8 cellular contexts compared by ENCODE assay signal in the genomic region with DNA sequence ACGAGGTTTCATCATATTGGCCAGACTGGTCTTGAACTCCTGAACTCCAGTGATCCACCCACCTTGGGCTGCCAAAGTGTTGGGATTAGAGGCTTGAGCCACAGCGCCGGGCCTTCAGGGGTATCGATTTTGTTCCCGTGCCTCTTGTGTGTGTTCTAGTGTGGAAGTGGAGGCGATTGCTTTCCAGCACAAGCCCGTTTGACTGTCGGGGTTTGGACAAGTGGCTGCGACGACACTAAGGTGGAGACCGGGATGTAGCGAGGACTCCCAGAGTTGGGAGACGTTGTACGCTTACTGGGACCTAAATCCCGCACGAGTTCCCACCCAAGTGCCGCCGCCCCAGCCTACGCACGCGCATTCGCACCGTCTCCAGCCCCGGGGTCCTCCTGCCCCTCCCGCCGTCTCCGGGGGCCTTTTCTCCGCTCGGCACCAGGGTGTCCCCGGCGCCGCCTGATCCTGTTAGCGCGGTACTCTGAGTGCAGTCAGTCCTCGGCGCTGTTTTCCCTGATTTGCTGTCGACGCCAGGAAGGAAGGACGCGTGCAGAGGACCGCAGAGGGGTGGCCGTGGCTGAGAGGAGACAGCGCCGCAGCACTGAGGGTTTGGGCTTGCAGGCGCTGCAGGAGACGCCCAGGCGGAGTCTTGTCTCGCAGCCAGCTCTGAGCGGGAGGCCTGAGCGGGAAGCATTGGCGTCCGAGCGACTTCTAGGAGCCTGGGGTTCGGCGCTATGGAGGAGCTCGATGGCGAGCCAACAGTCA. TPM values are rescaled to one million over a fixed set of nuclear protein-coding genes. Genes with fewer than 3 reads are reported as not detected.
DNase-seq lines count a peak whose midpoint lies in the region; FAIRE-seq lines count a peak whose summit lies in the region.

A gene with protein sequence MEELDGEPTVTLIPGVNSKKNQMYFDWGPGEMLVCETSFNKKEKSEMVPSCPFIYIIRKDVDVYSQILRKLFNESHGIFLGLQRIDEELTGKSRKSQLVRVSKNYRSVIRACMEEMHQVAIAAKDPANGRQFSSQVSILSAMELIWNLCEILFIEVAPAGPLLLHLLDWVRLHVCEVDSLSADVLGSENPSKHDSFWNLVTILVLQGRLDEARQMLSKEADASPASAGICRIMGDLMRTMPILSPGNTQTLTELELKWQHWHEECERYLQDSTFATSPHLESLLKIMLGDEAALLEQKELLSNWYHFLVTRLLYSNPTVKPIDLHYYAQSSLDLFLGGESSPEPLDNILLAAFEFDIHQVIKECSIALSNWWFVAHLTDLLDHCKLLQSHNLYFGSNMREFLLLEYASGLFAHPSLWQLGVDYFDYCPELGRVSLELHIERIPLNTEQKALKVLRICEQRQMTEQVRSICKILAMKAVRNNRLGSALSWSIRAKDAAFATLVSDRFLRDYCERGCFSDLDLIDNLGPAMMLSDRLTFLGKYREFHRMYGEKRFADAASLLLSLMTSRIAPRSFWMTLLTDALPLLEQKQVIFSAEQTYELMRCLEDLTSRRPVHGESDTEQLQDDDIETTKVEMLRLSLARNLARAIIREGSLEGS (plus strand): TSS at position 643 of the 756 bp plus-strand sequence. CDS start 83 bp downstream, at position 726.

- H3K36me3 ChIP-seq in HAP-1 (replicated peaks) (peaks cover 13% of the 10 kb centered on the region), neuronal stem cell (replicated peaks in 1 of 2; ENCODE audit: control insufficient read depth in 2 of 2, insufficient read depth in 2 of 2, low read length in 2 of 2) (peaks cover 5 to 24% of the 10 kb centered on the region in 2 donors), subcutaneous abdominal adipose tissue (ENCODE audit: control insufficient read depth in 5 of 5, insufficient read depth in 5 of 5, low read length in 5 of 5) (peaks cover 6 to 16% (median 11%) of the 10 kb centered on the region in 5 donors)

- H3K4me1 ChIP-seq in HAP-1 (peaks cover 4% of the 10 kb centered on the region), neuronal stem cell (ENCODE audit: control insufficient read depth in 2 of 2, insufficient read depth in 1 of 2, low read depth in 1 of 2, low read length in 2 of 2) (no peaks in the 10 kb centered on the region), subcutaneous abdominal adipose tissue (ENCODE audit: control insufficient read depth in 5 of 5, insufficient read depth in 5 of 5, low read length in 5 of 5) (peaks cover 0 to 33% (median 27%) of the 10 kb centered on the region in 5 donors)

- H3K9me3 ChIP-seq in HAP-1 (no peaks in the 10 kb centered on the region), neuronal stem cell (replicated peaks in 1 of 2; ENCODE audit: control insufficient read depth in 2 of 2, insufficient read depth in 1 of 2, low read depth in 1 of 2, low read length in 2 of 2) (no peaks in the 10 kb centered on the region), subcutaneous abdominal adipose tissue (ENCODE audit: control insufficient read depth in 5 of 5, low read length in 5 of 5) (no peaks in the 10 kb centered on the region)

- H2BK5ac ChIP-seq in neuronal stem cell (ENCODE audit: low read length), result peak within 1 kb of the TSS; percentile 94

- H3K79me1 ChIP-seq in neuronal stem cell (ENCODE audit: low read depth, low read length), result no peaks in the 10 kb centered on the region

- H2BK15ac ChIP-seq in neuronal stem cell (ENCODE audit: low read length), result peak within 1 kb of the TSS; percentile 75

- H3K23ac ChIP-seq in neuronal stem cell (ENCODE audit: low read depth, low read length, poor library complexity), result peak within 1 kb of the TSS; percentile 99

- DNase-seq in Daoy (ENCODE audit: low read depth), result peak; percentile 97
- peak; percentile 91 to 97 for DNase-seq in HAP-1 (ENCODE audit: low spot score in 2 of 2)
- peak; percentile 90 for DNase-seq in NAMALWA (ENCODE audit: low spot score)
- peak; percentile 98 for DNase-seq in SK-MEL-5 (ENCODE audit: low read depth, low spot score)
- DNase-seq in activated naive CD4-positive, alpha-beta T cell treated with Interleukin-2 at 50 U/mL for 16 hours, result peak; percentile 93
- DNase-seq in frontal cortex (ENCODE audit: low spot score in 2 of 2), result peak; percentile 86 to 94
- DNase-seq in neuronal stem cell (ENCODE audit: low spot score), result peak; percentile 93

- H2BK120ac ChIP-seq in neuronal stem cell (ENCODE audit: low read depth, low read length), result peak within 1 kb of the TSS; percentile 72

- H3K4ac ChIP-seq in neuronal stem cell (ENCODE audit: low read length), result no peak within 1 kb of the TSS

- no peak for FAIRE-seq in frontal cortex (lab: Jason Lieb, UNC)

- H3K27ac ChIP-seq in neuronal stem cell (replicated peaks; ENCODE audit: low read length), result peak within 1 kb of the TSS; percentile 100
- H3K27ac ChIP-seq in subcutaneous abdominal adipose tissue (ENCODE audit: low read depth, low read length), result peak within 1 kb of the TSS; percentile 87

- WGBS in neuronal stem cell (ENCODE audit: extremely low coverage in 2 of 2, insufficient read length in 2 of 2, insufficient replicate concordance in 1 of 2), 2 donors, result no CpG with 5 or more reads among the region's 57 CpGs

- peak within 1 kb of the TSS; percentile 66 for H3K4me3 ChIP-seq in HAP-1
- H3K4me3 ChIP-seq in neuronal stem cell (ENCODE audit: low read length in 2 of 2), result peak within 1 kb of the TSS; percentile 94 to 98
- H3K4me3 ChIP-seq in subcutaneous abdominal adipose tissue (ENCODE audit: low read depth in 1 of 5, low read length in 5 of 5), result peak within 1 kb of the TSS; percentile 84 to 98 (median 98)

- peak within 1 kb of the TSS; percentile 100 for H4K8ac ChIP-seq in neuronal stem cell (ENCODE audit: low read depth, low read length)

- H4K91ac ChIP-seq in neuronal stem cell (ENCODE audit: low read depth, low read length, poor library complexity), result no peak within 1 kb of the TSS

- H3K18ac ChIP-seq in neuronal stem cell (ENCODE audit: low read length), result peak within 1 kb of the TSS; percentile 100

- peak within 1 kb of the TSS; percentile 86 for H2AK5ac ChIP-seq in neuronal stem cell (ENCODE audit: low read depth, low read length)

- H2BK12ac ChIP-seq in neuronal stem cell (ENCODE audit: low read length), result peak within 1 kb of the TSS; percentile 99

- H2AFZ ChIP-seq in neuronal stem cell (ENCODE audit: low read length), result peak within 1 kb of the TSS; percentile 95

- peak within 1 kb of the TSS; percentile 86 for H3K4me2 ChIP-seq in neuronal stem cell (ENCODE audit: insufficient read depth, low read length, poor library complexity, severe bottlenecking)

- H3K27me3 ChIP-seq in HAP-1 (ENCODE audit: low read depth), result no peaks in the 10 kb centered on the region
- no peaks in the 10 kb centered on the region for H3K27me3 ChIP-seq in neuronal stem cell (ENCODE audit: control insufficient read depth in 3 of 3, insufficient read depth in 3 of 3, low read depth in 1 of 3, low read length in 3 of 3)
- no peaks in the 10 kb centered on the region for H3K27me3 ChIP-seq in subcutaneous abdominal adipose tissue (ENCODE audit: control insufficient read depth in 5 of 5, insufficient read depth in 4 of 5, low read length in 5 of 5)

- in situ Hi-C loops in HAP-1 (cut with MboI; ENCODE audit: low sequenced_read_pairs) (no loop called here), SK-MEL-5 (cut with HindIII; ENCODE audit: low pct_unique_long_range_greater_than_20kb, low sequenced_read_pairs) (no loop called here)

- H3K9ac ChIP-seq in neuronal stem cell (ENCODE audit: low read depth, low read length, poor library complexity) (peak within 1 kb of the TSS; percentile 100), subcutaneous abdominal adipose tissue (ENCODE audit: low read length in 5 of 5) (peak within 1 kb of the TSS; percentile 96 to 100 (median 99))

- H3K14ac ChIP-seq in neuronal stem cell (ENCODE audit: low read length), result peak within 1 kb of the TSS; percentile 100

RNA-seq across cellular contexts. Expression of the gene that starts here (rescaled TPM):
- 40.6 and 48.6 TPM in 2 replicates for total RNA-seq in Daoy (2014; rRNA removed; shearing (Covaris generic))
- total RNA-seq in SK-MEL-5 (2014; rRNA removed; shearing (Covaris generic)), result 46.0 and 49.4 TPM in 2 replicates
- 60.8 and 61.4 TPM in 2 replicates for polyA plus RNA-seq in SK-MEL-5 (2015; cell fraction: cytosol; rRNA removed)
- 280 and 471 TPM in 2 replicates for polyA plus RNA-seq in SK-MEL-5 (2015; cell fraction: nucleus; rRNA removed)
- total RNA-seq in frontal cortex, result 28.1 TPM
- 46.4 TPM for polyA plus RNA-seq in neuronal stem cell (2013, experiment 1 of 2)
- polyA plus RNA-seq in neuronal stem cell (2013, experiment 2 of 2), result 44.0 TPM

Comparison
In these comparisons a context has a peak if more than half of its experiments do, and no peak if none do; other contexts are left out.
1. Peak in every context shown above with its lines: DNase-seq, H3K4me3 ChIP-seq and H3K27ac ChIP-seq.